Comparison of ENCODE assay signal across 9 cellular contexts in genomic region chr9:121331992-121332685, GRCh38. TPM values are rescaled to one million over a fixed set of nuclear protein-coding genes. Genes with fewer than 3 reads are reported as not detected.
DNase-seq lines count a peak whose midpoint lies in the region; ATAC-seq and TF ChIP-seq lines count a peak whose summit lies in the region.
"Had no signal": no experiment of that assay in that cellular context is flagged by ENCODE, and none has a peak within 500 bp of the region (broad histone marks: within the 10 kb centered on the region; RNA-seq: fewer than 3 reads in every experiment).

No MANE protein-coding gene starts in this region.

- H3K36me3 ChIP-seq in cardiac muscle cell: peaks cover 15% of the 10 kb centered on the region
- peaks cover 65 to 99% (median 90%) of the 10 kb centered on the region in 4 donors for H3K36me3 ChIP-seq in esophagus muscularis mucosa

- H3K4me1 Mint-ChIP-seq in natural killer cell (peaks cover 43 to 54% of the 10 kb centered on the region in 2 donors), progenitor cell of endocrine pancreas (ENCODE audit: low read depth) (no peaks in the 10 kb centered on the region)

- TF ChIP-seq EP300 in esophagus muscularis mucosa (IDR thresholded peaks at IDR 0.05): no peak

- H3K27me3 Mint-ChIP-seq in natural killer cell (ENCODE audit: low read depth in 2 of 2) (no peaks in the 10 kb centered on the region), progenitor cell of endocrine pancreas (no peaks in the 10 kb centered on the region)
- H3K27me3 Mint-ChIP-seq: B cell had no signal

- H3K9me3 Mint-ChIP-seq in natural killer cell (no peaks in the 10 kb centered on the region), progenitor cell of endocrine pancreas (ENCODE audit: low read depth) (no peaks in the 10 kb centered on the region)

- H3K27me3 ChIP-seq in cardiac muscle cell (no peaks in the 10 kb centered on the region), esophagus muscularis mucosa (no peaks in the 10 kb centered on the region)

- intact Hi-C loops in cardiac septum (cut with DNase I): no loop called here
- intact Hi-C loops in esophagus muscularis mucosa (cut with DNase I): no loop called here
- intact Hi-C loops in natural killer cell (cut with micrococcal nuclease): no loop called here

- H3K27ac ChIP-seq in cardiac muscle cell (no peak overlapping the region), esophagus muscularis mucosa (replicated peaks in 1 of 4) (peak overlapping the region; percentile 87 to 99 (median 92))

- DNase-seq in cardiac muscle cell (ENCODE audit: low read depth in 1 of 2, low spot score in 1 of 2) (peak in 1 of 2 donors; percentile 74), cardiac septum (ENCODE audit: low spot score) (no peak), esophagus muscularis mucosa (ENCODE audit: extremely low spot score) (no peak), natural killer cell (no peak), progenitor cell of endocrine pancreas (ENCODE audit: low spot score, unreplicated experiment) (no peak), ecto neural progenitor cell (ENCODE audit: low spot score) (no peak), DMS153 treated with DMSO at 0.1 percent for 48 hours (lab: John Stamatoyannopoulos, UW; ENCODE audit: unreplicated experiment) (no peak)

- ATAC-seq in natural killer cell (no peak), GM21526 (IDR thresholded peaks at IDR 0.05; ENCODE audit: low FRiP score, unreplicated experiment) (no peak)

- no peak overlapping the region for H3K4me3 ChIP-seq in cardiac muscle cell
- H3K4me3 ChIP-seq in esophagus muscularis mucosa: no peak overlapping the region

- TF ChIP-seq POLR2A in esophagus muscularis mucosa (IDR thresholded peaks at IDR 0.05; ENCODE audit: low read depth): no peak

- H3K36me3 Mint-ChIP-seq in natural killer cell (peaks cover 8% of the 10 kb centered on the region), progenitor cell of endocrine pancreas (ENCODE audit: insufficient read depth) (peaks cover 10% of the 10 kb centered on the region)

- peak; percentile 55 for TF ChIP-seq CTCF in cardiac muscle cell (IDR thresholded peaks at IDR 0.05; ENCODE audit: low read depth, low read length)
- peak in 2 of 3 experiments; percentile 35 to 49 for TF ChIP-seq CTCF in esophagus muscularis mucosa (IDR thresholded peaks at IDR 0.05)
- no peak for TF ChIP-seq CTCF in natural killer cell (IDR thresholded peaks at IDR 0.05)
- TF ChIP-seq CTCF in progenitor cell of endocrine pancreas (IDR thresholded peaks at IDR 0.05; ENCODE audit: unreplicated experiment): no peak

- 70% methylated on average over 14 of the region's 14 CpGs for WGBS in esophagus muscularis mucosa

- H3K27ac Mint-ChIP-seq in natural killer cell (peak overlapping the region; percentile 51 to 75), progenitor cell of endocrine pancreas (no peak overlapping the region)
- H3K27ac Mint-ChIP-seq: B cell had no signal

- H3K4me3 Mint-ChIP-seq in natural killer cell (no peak overlapping the region), progenitor cell of endocrine pancreas (ENCODE audit: low read depth) (no peak overlapping the region)
- H3K4me3 Mint-ChIP-seq: B cell had no signal

- H3K9me3 ChIP-seq in cardiac muscle cell (ENCODE audit: low read depth) (no peaks in the 10 kb centered on the region), esophagus muscularis mucosa (no peaks in the 10 kb centered on the region)

- H3K4me1 ChIP-seq in cardiac muscle cell (ENCODE audit: low read depth) (no peaks in the 10 kb centered on the region), esophagus muscularis mucosa (peaks cover 25 to 76% (median 67%) of the 10 kb centered on the region in 4 donors)

RNA-seq across cellular contexts. Expression of gene STOM, which starts 37.9 kb away (rescaled TPM):
- total RNA-seq in cardiac muscle cell: 11.2 and 13.6 TPM in 2 replicates
- polyA plus RNA-seq in cardiac muscle cell: 11.7 and 19.5 TPM in 2 replicates
- total RNA-seq in cardiac septum: 191 TPM
- total RNA-seq in esophagus muscularis mucosa: 100 to 1,000 TPM; 250 to 554 (median 444) TPM
- total RNA-seq in natural killer cell: 100 to 1,000 TPM; 185 to 241 (median 189) TPM
- 11.0 and 14.4 TPM in 2 replicates for total RNA-seq in progenitor cell of endocrine pancreas

Comparison
In these comparisons a context has a peak if more than half of its experiments do, and no peak if none do; other contexts are left out.
1. RNA of gene STOM, which starts 37.9 kb away (total RNA-seq): 250 to 554 TPM in esophagus muscularis mucosa, 191 TPM in cardiac septum (single experiment) and 185 to 241 TPM in natural killer cell; 11.2 to 13.6 TPM in cardiac muscle cell and 11.0 to 14.4 TPM in progenitor cell of endocrine pancreas; every median in the first group is over 10 times any median in the second.
2. CTCF ChIP-seq: peak in cardiac muscle cell (single experiment) and esophagus muscularis mucosa (2 of 3); none in natural killer cell (single experiment) and progenitor cell of endocrine pancreas (single experiment).